ENCODE assay signal across 8 cellular contexts in the genomic region with DNA sequence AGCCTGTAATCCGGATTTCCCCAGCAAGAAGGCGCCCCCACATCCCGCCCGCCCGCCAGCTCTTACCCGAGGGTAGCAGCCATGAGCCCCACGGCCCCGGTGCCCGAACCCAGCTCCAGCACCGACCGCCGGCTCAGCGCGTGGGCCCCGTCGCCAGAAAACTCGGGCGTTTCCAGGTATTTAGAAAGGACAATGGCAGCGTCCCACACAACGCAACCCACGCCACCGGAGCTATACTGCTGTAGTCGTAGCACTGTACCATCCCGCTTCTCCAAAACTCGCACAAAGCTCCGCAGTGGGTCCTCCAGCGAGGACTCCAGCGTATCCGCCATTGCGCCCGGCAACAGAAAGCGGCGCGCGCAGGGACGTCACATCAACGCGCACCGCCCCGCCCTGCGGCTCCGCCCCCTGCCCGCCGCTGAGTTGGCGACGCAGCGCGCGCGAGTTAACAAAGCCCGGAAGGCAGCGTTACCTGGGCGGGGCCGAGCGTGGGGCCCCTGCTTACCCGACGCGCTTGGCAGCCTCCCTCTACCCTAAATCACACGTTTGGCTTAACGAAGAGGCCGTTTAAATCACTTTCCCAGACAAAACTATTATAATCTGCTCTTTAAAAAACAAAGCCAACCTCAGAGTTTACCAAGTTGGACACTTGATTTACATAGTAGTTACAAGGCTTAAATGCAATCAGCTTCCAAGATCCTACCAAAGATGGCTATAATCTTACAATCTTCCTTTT. TPM values are rescaled to one million over a fixed set of nuclear protein-coding genes. Genes with fewer than 3 reads are reported as not detected.
DNase-seq lines count a peak whose midpoint lies in the region; ATAC-seq and TF ChIP-seq lines count a peak whose summit lies in the region.

A gene (minus strand): TSS at position 352 of the 736 bp plus-strand sequence. CDS start 20 bp downstream, at position 332.

- TF ChIP-seq POLR2A in Raji (IDR thresholded peaks at IDR 0.05; ENCODE audit: insufficient read depth, low read depth, low read length) = peak; percentile 97

- H3K4me2 ChIP-seq in H9 (ENCODE audit: insufficient read depth, insufficient read length, low read length) = peak within 1 kb of the TSS; percentile 89

- no peak within 1 kb of the TSS for H2BK20ac ChIP-seq in H9 (ENCODE audit: low read depth, low read length, poor library complexity, severe bottlenecking)

- no peaks in the 10 kb centered on the region for H4K20me1 ChIP-seq in H9 (ENCODE audit: control insufficient read depth, insufficient read depth, insufficient read length)

- H3K23me2 ChIP-seq in H9 (ENCODE audit: insufficient read length, low read depth, low read length, poor library complexity, severe bottlenecking) = peaks cover 3% of the 10 kb centered on the region

- H4K5ac ChIP-seq in H9 (ENCODE audit: insufficient read length, low read depth, low read length) = peak within 1 kb of the TSS; percentile 99

- H2BK120ac ChIP-seq in H9 (ENCODE audit: low read depth, low read length, poor library complexity, severe bottlenecking) = peak within 1 kb of the TSS; percentile 85

- no peaks in the 10 kb centered on the region for H3K79me1 ChIP-seq in H9 (ENCODE audit: insufficient read depth, low read depth, low read length, poor library complexity, severe bottlenecking)

- peak within 1 kb of the TSS; percentile 99 for H4K8ac ChIP-seq in H9 (replicated peaks; ENCODE audit: insufficient read length, low read depth, low read length)

- WGBS in H9 (ENCODE audit: extremely low coverage, insufficient read length, low lambda C conversion rate) = no CpG with 5 or more reads among the region's 61 CpGs

- H3K56ac ChIP-seq in H9 (ENCODE audit: insufficient read length, low read depth, low read length) = no peak within 1 kb of the TSS

- H3K9me3 Mint-ChIP-seq in H9 = no peaks in the 10 kb centered on the region
- H3K9me3 Mint-ChIP-seq in natural killer cell treated with Interleukin-12 subunit alpha and Interleukin-12 subunit beta and Interleukin-15 and Interleukin-18, amount 100 ng/mL, for 72 hours = no peaks in the 10 kb centered on the region

- no peaks in the 10 kb centered on the region for H3K27me3 ChIP-seq in H9 (ENCODE audit: insufficient read depth, low read length)

- H2BK5ac ChIP-seq in H9 (ENCODE audit: insufficient read length, low read length) = peak within 1 kb of the TSS; percentile 85

- H3T11ph ChIP-seq in H9 (ENCODE audit: low read length) = no peak within 1 kb of the TSS

- DNase-seq in H9 (peak; percentile 90), M059J (ENCODE audit: low read depth) (peak; percentile 89), fibroblast of the aortic adventitia (ENCODE audit: low read depth) (peak; percentile 88)
- peak; percentile 96 for DNase-seq in activated T-helper 9 cell treated with anti-CD3 and anti-CD28 coated beads, Interleukin-2, amount 50 U/mL, for 16 hours (ENCODE audit: low read depth)
- DNase-seq in natural killer cell treated with Interleukin-12 subunit alpha and Interleukin-12 subunit beta and Interleukin-15 and Interleukin-18, amount 100 ng/mL, for 72 hours (ENCODE audit: low spot score) = peak; percentile 96
- DNase-seq in stimulated activated naive CD4-positive, alpha-beta T cell treated with Interleukin-2 at 50 U/mL for 16 hours (lab: John Stamatoyannopoulos, UW) = peak; percentile 95

- peak within 1 kb of the TSS; percentile 96 for H3K14ac ChIP-seq in H9 (ENCODE audit: insufficient read depth, low read length)

- H3K18ac ChIP-seq in H9 (ENCODE audit: insufficient read length, low read depth, low read length) = peak within 1 kb of the TSS; percentile 99

- ATAC-seq in natural killer cell treated with Interleukin-12 subunit alpha and Interleukin-12 subunit beta and Interleukin-15 and Interleukin-18, amount 100 ng/mL, for 72 hours = peak; percentile 100

- H3K4me1 Mint-ChIP-seq in H9 = peaks cover 9 to 16% of the 10 kb centered on the region in 2 experiments
- H3K4me1 Mint-ChIP-seq in natural killer cell treated with Interleukin-12 subunit alpha and Interleukin-12 subunit beta and Interleukin-15 and Interleukin-18, amount 100 ng/mL, for 72 hours (ENCODE audit: low read depth in 2 of 2) = peaks cover 15 to 21% of the 10 kb centered on the region in 2 donors

- peaks cover 16 to 47% (median 47%) of the 10 kb centered on the region in 3 experiments; a peak in 6 of 7 replicates for H3K36me3 Mint-ChIP-seq in H9 (ENCODE audit: insufficient read depth in 1 of 3, low read depth in 3 of 3)
- H3K36me3 Mint-ChIP-seq in natural killer cell treated with Interleukin-12 subunit alpha and Interleukin-12 subunit beta and Interleukin-15 and Interleukin-18, amount 100 ng/mL, for 72 hours = peaks cover 10% of the 10 kb centered on the region

- H3K4me3 ChIP-seq in fibroblast of the aortic adventitia (ENCODE audit: low read depth, low read length) = peak within 1 kb of the TSS; percentile 89

- H3K4me3 Mint-ChIP-seq in H9 = peak within 1 kb of the TSS; percentile 96 to 98
- peak within 1 kb of the TSS; percentile 88 for H3K4me3 Mint-ChIP-seq in natural killer cell treated with Interleukin-12 subunit alpha and Interleukin-12 subunit beta and Interleukin-15 and Interleukin-18, amount 100 ng/mL, for 72 hours

- no peak within 1 kb of the TSS for H2BK12ac ChIP-seq in H9 (ENCODE audit: insufficient read length, low read depth, low read length)

- H3K27ac ChIP-seq in H9 (ENCODE audit: insufficient read length, low read depth, low read length) = peak within 1 kb of the TSS; percentile 68

- H2BK15ac ChIP-seq in H9 (ENCODE audit: low read depth, low read length) = 0 out of 2 replicates have a peak within 1 kb of the TSS, but pooled peaks have one; percentile 60

- H2AFZ ChIP-seq in H9 (ENCODE audit: low read length) = peak within 1 kb of the TSS; percentile 49

- H3K36me3 ChIP-seq in ES-I3 (ENCODE audit: insufficient read depth, low read length) = peaks cover 9% of the 10 kb centered on the region

- H3K27me3 Mint-ChIP-seq in H9 (ENCODE audit: low read depth) = no peaks in the 10 kb centered on the region
- H3K27me3 Mint-ChIP-seq in natural killer cell treated with Interleukin-12 subunit alpha and Interleukin-12 subunit beta and Interleukin-15 and Interleukin-18, amount 100 ng/mL, for 72 hours = no peaks in the 10 kb centered on the region

- peaks cover 5% of the 10 kb centered on the region; the same call in 1 of the 2 replicates for H3K79me2 ChIP-seq in H9 (ENCODE audit: insufficient read depth, low read length)

- no peak within 1 kb of the TSS for H2AK5ac ChIP-seq in H9 (ENCODE audit: insufficient read length, low read length)

- TF ChIP-seq CTCF in H9 (conservative IDR thresholded peaks at IDR 0.05) (no peak), fibroblast of the aortic adventitia (IDR thresholded peaks at IDR 0.05; ENCODE audit: insufficient read depth, low read length) (no peak)

- H3K9me3 ChIP-seq in ES-I3 (ENCODE audit: control insufficient read depth, insufficient read depth, low read length) (no peaks in the 10 kb centered on the region), H9 (ENCODE audit: control insufficient read depth, low read depth, low read length) (no peaks in the 10 kb centered on the region)

- peak within 1 kb of the TSS; percentile 67 for H4K91ac ChIP-seq in H9 (ENCODE audit: insufficient read length, low read depth, low read length)

- H3K27ac Mint-ChIP-seq in H9 = peak within 1 kb of the TSS; percentile 95 to 99 (median 99)
- H3K27ac Mint-ChIP-seq in natural killer cell treated with Interleukin-12 subunit alpha and Interleukin-12 subunit beta and Interleukin-15 and Interleukin-18, amount 100 ng/mL, for 72 hours = peak within 1 kb of the TSS; percentile 88 to 96

- peak within 1 kb of the TSS; percentile 98 for H3K9ac ChIP-seq in ES-I3 (ENCODE audit: low read depth, low read length)
- H3K9ac ChIP-seq in H9 (ENCODE audit: extremely low read depth, insufficient read length, low read length) = peak within 1 kb of the TSS; percentile 100

- no peak within 1 kb of the TSS for H3K23ac ChIP-seq in H9 (ENCODE audit: insufficient read length, low read depth, low read length)

- peak within 1 kb of the TSS; percentile 54; the same call in 1 of the 2 replicates for H3K4ac ChIP-seq in H9 (ENCODE audit: low read depth, low read length)

- H3K4me1 ChIP-seq in ES-I3 (ENCODE audit: insufficient read depth, low read length) (peaks cover 13% of the 10 kb centered on the region), H9 (ENCODE audit: insufficient read depth, low read length) (no peaks in the 10 kb centered on the region)

RNA-seq across cellular contexts. Expression of the gene that starts here (rescaled TPM):
- total RNA-seq in H9 (2021) (13.5 and 13.7 TPM in 2 replicates), fibroblast of the aortic adventitia (ENCODE audit: low replicate concordance) (6.1 and 9.6 TPM in 2 replicates)
- 2.1 and 6.8 TPM in 2 replicates for total RNA-seq in M059J (2014; rRNA removed; shearing (Covaris generic))
- total RNA-seq in natural killer cell treated with Interleukin-12 subunit alpha and Interleukin-12 subunit beta and Interleukin-15 and Interleukin-18, amount 100 ng/mL, for 72 hours = 10 to 100 TPM; 14.0 to 24.6 TPM

Comparison
In these comparisons a context has a peak if more than half of its experiments do, and no peak if none do; other contexts are left out.
1. Peak in every context shown above with its lines: DNase-seq, ATAC-seq, H3K4me3 ChIP-seq and H3K27ac ChIP-seq.